Comparison of ENCODE assay signal across 31 cellular contexts in the genomic region with DNA sequence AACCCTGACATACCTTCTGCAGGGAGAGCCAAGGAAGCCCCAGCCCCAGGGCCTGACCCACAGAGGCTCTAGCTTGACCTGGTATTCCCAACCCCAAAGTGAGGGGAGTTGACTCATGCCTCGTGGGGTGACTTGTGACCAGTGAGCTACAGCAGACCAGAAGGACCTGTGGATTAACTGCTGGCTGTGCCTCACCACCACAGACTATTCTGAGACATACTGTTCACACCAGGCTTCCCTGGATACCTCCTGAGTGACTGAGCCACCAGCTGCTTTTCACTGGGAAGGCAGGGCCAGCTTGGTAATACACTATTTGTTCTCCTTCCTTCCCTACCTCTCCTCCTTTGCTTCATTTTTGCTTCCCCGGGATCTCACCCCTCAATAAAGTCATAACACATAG. TPM values are rescaled to one million over a fixed set of nuclear protein-coding genes. Genes with fewer than 3 reads are reported as not detected.
"Had no signal": no experiment of that assay in that cellular context is flagged by ENCODE, and none has a peak within 500 bp of the region (broad histone marks: within the 10 kb centered on the region; RNA-seq: fewer than 3 reads in every experiment).

No MANE protein-coding gene starts in this region.

- H3K27ac ChIP-seq: brain microvascular endothelial cell, right lobe of liver, skin epidermis, suprapubic skin, tibial artery, WERI-Rb-1 had no signal

- H3K36me3 ChIP-seq: brain microvascular endothelial cell, right lobe of liver, suprapubic skin, tibial artery, WERI-Rb-1 had no signal

- H3K4me1 ChIP-seq: right lobe of liver had no signal

- H3K27ac Mint-ChIP-seq: activated CD4-positive, alpha-beta memory T cell treated with anti-CD3 and anti-CD28 coated beads for 36 hours; mesothelial cell of epicardium; stimulated activated memory B cell treated with anti-CD40 and anti-IgM and Interleukin-4, amounts not matched to agents 10 μg/mL and 1 μg/mL and 100 μg/mL, for 72 hours; T-helper 1 cell treated with Interleukin-12 subunit alpha and Interleukin-12 subunit beta and Interleukin-4 antibody, amounts not matched to agents 30 μg/mL and 1 μg/mL, for 36 hours had no signal

- ATAC-seq: activated CD4-positive, CD25-positive, alpha-beta regulatory T cell treated with anti-CD3 and anti-CD28 coated beads, Interleukin-2, amount 50 U/mL, for 24 hours; left cardiac atrium; naive thymus-derived CD8-positive, alpha-beta T cell; stimulated activated memory B cell treated with anti-CD40 and anti-IgM and Interleukin-4, amounts not matched to agents 10 μg/mL and 1 μg/mL and 100 μg/mL, for 72 hours had no signal

- FAIRE-seq: astrocyte, endothelial cell of umbilical vein, keratinocyte, TTC549 had no signal

- H3K9me3 ChIP-seq: right lobe of liver, suprapubic skin, tibial artery had no signal

- H3K27me3 ChIP-seq: right lobe of liver had no signal

- H3K4me3 ChIP-seq: right lobe of liver, skin epidermis, suprapubic skin, tibial artery had no signal

- H3K9me3 Mint-ChIP-seq: activated CD4-positive, alpha-beta memory T cell treated with anti-CD3 and anti-CD28 coated beads for 36 hours; mesothelial cell of epicardium; naive thymus-derived CD8-positive, alpha-beta T cell; T-helper 1 cell treated with Interleukin-12 subunit alpha and Interleukin-12 subunit beta and Interleukin-4 antibody, amounts not matched to agents 30 μg/mL and 1 μg/mL, for 36 hours had no signal

- H3K4me1 Mint-ChIP-seq: mesothelial cell of epicardium; stimulated activated memory B cell treated with anti-CD40 and anti-IgM and Interleukin-4, amounts not matched to agents 10 μg/mL and 1 μg/mL and 100 μg/mL, for 72 hours had no signal

- H3K36me3 Mint-ChIP-seq: activated CD4-positive, alpha-beta memory T cell treated with anti-CD3 and anti-CD28 coated beads for 36 hours; naive thymus-derived CD8-positive, alpha-beta T cell had no signal

- H3K4me3 Mint-ChIP-seq: activated CD4-positive, alpha-beta memory T cell treated with anti-CD3 and anti-CD28 coated beads for 36 hours; mesothelial cell of epicardium; naive thymus-derived CD8-positive, alpha-beta T cell; stimulated activated memory B cell treated with anti-CD40 and anti-IgM and Interleukin-4, amounts not matched to agents 10 μg/mL and 1 μg/mL and 100 μg/mL, for 72 hours; T-helper 1 cell treated with Interleukin-12 subunit alpha and Interleukin-12 subunit beta and Interleukin-4 antibody, amounts not matched to agents 30 μg/mL and 1 μg/mL, for 36 hours had no signal

- DNase-seq: activated CD4-positive, alpha-beta memory T cell treated with anti-CD3 and anti-CD28 coated beads for 36 hours; activated CD4-positive, alpha-beta T cell treated with anti-CD3 and anti-CD28 coated beads for 48 hours; activated CD8-positive, alpha-beta memory T cell treated with anti-CD3 and anti-CD28 coated beads, Interleukin-2, amount 50 U/mL, for 4 hours; activated gamma-delta T cell; activated naive CD4-positive, alpha-beta T cell treated with anti-CD3 and anti-CD28 coated beads, Interleukin-2, amount 50 U/mL, for 16 hours; activated T-cell treated with anti-CD3 and anti-CD28 coated beads, Interleukin-2, amount 50 U/mL, for 1 hour; amniotic stem cell; brain microvascular endothelial cell; caudate nucleus; cortex of kidney; head of caudate nucleus; hippocampal formation; left cardiac atrium; naive thymus-derived CD8-positive, alpha-beta T cell; posterior cingulate gyrus; right lobe of liver; stimulated activated CD4-positive, alpha-beta T cell treated with anti-CD3 and anti-CD28 coated beads, Interleukin-4, amount 100 ng/mL, for 24 hours; T-helper 9 cell; tibial artery; WERI-Rb-1 had no signal

RNA-seq across cellular contexts. Expression of gene PLXNA4, which starts 7.3 kb away (rescaled TPM):
- total RNA-seq: fibroblast of villous mesenchyme had no signal
